In genomic region chr1:41799723-41800122, GRCh38 we compare ENCODE assay signal across 12 cellular contexts.
A peak's percentile ranks its signal among the peaks of the same experiment; 100 is the strongest.
DNase-seq lines count a peak whose midpoint lies in the region; ATAC-seq, FAIRE-seq and TF ChIP-seq lines count a peak whose summit lies in the region.
"Had no signal": no experiment of that assay in that cellular context is flagged by ENCODE, and none has a peak within 500 bp of the region (broad histone marks: within the 10 kb centered on the region; RNA-seq: fewer than 3 reads in every experiment).

No MANE protein-coding gene starts in this region.

- H3K27ac ChIP-seq in left ventricle myocardium inferior (replicated peaks), result peak overlapping the region; percentile 36
- H3K27ac ChIP-seq: C4-2B, tibial artery had no signal

- H3K36me3 Mint-ChIP-seq in stimulated activated naive CD8-positive, alpha-beta T cell treated with anti-CD3 and anti-CD28 coated beads, Interleukin-15, Interleukin-2, amounts not matched to agents 100 ng/mL and 50 ng/mL, for 24 hours (ENCODE audit: low read depth), result no peaks in the 10 kb centered on the region

- no peaks in the 10 kb centered on the region for H3K9me3 Mint-ChIP-seq in stimulated activated naive CD8-positive, alpha-beta T cell treated with anti-CD3 and anti-CD28 coated beads, Interleukin-15, Interleukin-2, amounts not matched to agents 100 ng/mL and 50 ng/mL, for 24 hours
- H3K9me3 Mint-ChIP-seq: activated T-helper 2 cell treated with anti-CD3 and anti-CD28 coated beads, Interferon-gamma antibody, Interleukin-2, Interleukin-4, amounts not matched to agents 10 μg/mL and 5 μg/mL and 100 μg/mL, durations not matched to agents 14 hours and 24 hours and 36 hours had no signal

- intact Hi-C loops in left ventricle myocardium inferior (cut with micrococcal nuclease), result loop anchor here (10.0 kb wide), 1 partner anchor 225 kb away; no protein-coding TSS in a partner anchor
- intact Hi-C loops in Right ventricle myocardium inferior (cut with DNase I), result loop anchor here (5.0 kb wide), 1 partner anchor 222 kb away; no protein-coding TSS in a partner anchor

- ATAC-seq in Right ventricle myocardium inferior (no peak), GM19397 (IDR thresholded peaks at IDR 0.05; ENCODE audit: unreplicated experiment) (no peak), GM18907 (IDR thresholded peaks at IDR 0.05; ENCODE audit: unreplicated experiment) (no peak), HG03025 (IDR thresholded peaks at IDR 0.05; ENCODE audit: low FRiP score, unreplicated experiment) (no peak)

- TF ChIP-seq CTCF in left ventricle myocardium inferior (IDR thresholded peaks at IDR 0.05; ENCODE audit: borderline replicate concordance), result no peak
- TF ChIP-seq CTCF in NB4 (IDR thresholded peaks at IDR 0.05; ENCODE audit: low read depth, low read length), result no peak
- no peak for TF ChIP-seq CTCF in bronchial epithelial cell (IDR thresholded peaks at IDR 0.05; ENCODE audit: insufficient read depth, low read length, severe bottlenecking)

- no peak overlapping the region for H3K4me3 ChIP-seq in left ventricle myocardium inferior
- no peak overlapping the region for H3K4me3 ChIP-seq in NB4 (ENCODE audit: low read depth, low read length)
- H3K4me3 ChIP-seq in bronchial epithelial cell (ENCODE audit: low read depth, low read length), result no peak overlapping the region
- H3K4me3 ChIP-seq: lung, tibial artery had no signal

- H3K9me3 ChIP-seq in left ventricle myocardium inferior (replicated peaks), result no peaks in the 10 kb centered on the region
- H3K9me3 ChIP-seq: tibial artery had no signal

- H3K27ac Mint-ChIP-seq in stimulated activated naive CD8-positive, alpha-beta T cell treated with anti-CD3 and anti-CD28 coated beads, Interleukin-15, Interleukin-2, amounts not matched to agents 100 ng/mL and 50 ng/mL, for 24 hours, result peak overlapping the region; percentile 37

- H3K4me1 ChIP-seq in left ventricle myocardium inferior, result peaks cover 26% of the 10 kb centered on the region

- no peaks in the 10 kb centered on the region for H3K36me3 ChIP-seq in left ventricle myocardium inferior
- H3K36me3 ChIP-seq in bronchial epithelial cell (ENCODE audit: control insufficient read depth, insufficient read depth, low read length), result no peaks in the 10 kb centered on the region
- H3K36me3 ChIP-seq: tibial artery had no signal

- no peaks in the 10 kb centered on the region for H3K27me3 ChIP-seq in left ventricle myocardium inferior (ENCODE audit: low read depth)
- H3K27me3 ChIP-seq in bronchial epithelial cell (ENCODE audit: control insufficient read depth, insufficient read depth, low read length), result no peaks in the 10 kb centered on the region
- H3K27me3 ChIP-seq: tibial artery had no signal

- FAIRE-seq in bronchial epithelial cell (lab: Jason Lieb, UNC), result no peak

- H3K4me1 Mint-ChIP-seq in stimulated activated naive CD8-positive, alpha-beta T cell treated with anti-CD3 and anti-CD28 coated beads, Interleukin-15, Interleukin-2, amounts not matched to agents 100 ng/mL and 50 ng/mL, for 24 hours (ENCODE audit: low read depth), result peaks cover 70% of the 10 kb centered on the region

- no peaks in the 10 kb centered on the region for H3K27me3 Mint-ChIP-seq in stimulated activated naive CD8-positive, alpha-beta T cell treated with anti-CD3 and anti-CD28 coated beads, Interleukin-15, Interleukin-2, amounts not matched to agents 100 ng/mL and 50 ng/mL, for 24 hours

- TF ChIP-seq POLR2A in NB4 (IDR thresholded peaks at IDR 0.05; ENCODE audit: extremely low read depth, insufficient read length), result no peak

- DNase-seq in left ventricle myocardium inferior (no peak), Right ventricle myocardium inferior (ENCODE audit: missing footprints) (no peak), NB4 (ENCODE audit: low read depth) (peak; percentile 45), bronchial epithelial cell (ENCODE audit: low read depth) (peak; percentile 78)
- DNase-seq: tibial artery had no signal

- no peak overlapping the region for H3K4me3 Mint-ChIP-seq in stimulated activated naive CD8-positive, alpha-beta T cell treated with anti-CD3 and anti-CD28 coated beads, Interleukin-15, Interleukin-2, amounts not matched to agents 100 ng/mL and 50 ng/mL, for 24 hours

Comparison
In these comparisons a context has a peak if more than half of its experiments do, and no peak if none do; other contexts are left out.
1. DNase-seq: peak in NB4 (single experiment) and bronchial epithelial cell (single experiment); none in left ventricle myocardium inferior (single experiment) and Right ventricle myocardium inferior (single experiment).